Comparison of ENCODE assay signal across 1 cellular context in genomic region chr19:1922803-1923202, GRCh38.
A peak's percentile ranks its signal among the peaks of the same experiment; 100 is the strongest.
TF ChIP-seq lines count a peak whose summit lies in the region.

No MANE protein-coding gene starts in this region.

TF ChIP-seq in K562, 482 proteins besides CTCF, POLR2A, EP300 and RAD21:
- TF ChIP-seq PRDM10 (IDR thresholded peaks at IDR 0.05; ENCODE audit: partially characterized antibody) (peak; percentile 30), TFAP4 (CRISPR knock-in tag; IDR thresholded peaks at IDR 0.05; ENCODE audit: borderline replicate concordance) (no peak), RCOR1 (IDR thresholded peaks at IDR 0.05; ENCODE audit: borderline replicate concordance in 1 of 2, low read depth in 2 of 2, low read length in 2 of 2) (peak in 1 of 2 experiments; percentile 38; a peak in 1 of 4 replicates), KDM1A (IDR thresholded peaks at IDR 0.05) (peak in 1 of 2 experiments; percentile 52; a peak in 1 of 4 replicates), ADNP (tag; IDR thresholded peaks at IDR 0.05) (0 out of 2 replicates have a peak, but pooled peaks have one; percentile 22), BCOR (IDR thresholded peaks at IDR 0.05) (peak; percentile 74), USF1 (CRISPR knock-in tag; IDR thresholded peaks at IDR 0.05) (0 out of 2 replicates have a peak, but pooled peaks have one; percentile 19), ZNF354B (CRISPR knock-in tag; IDR thresholded peaks at IDR 0.05) (no peak)
TF ChIP-seq in K562: peak in this region for 6.
